Comparison of ENCODE assay signal across 1 cellular context in genomic region chr2:63840785-63841253, GRCh38.
TF ChIP-seq lines count a peak whose summit lies in the region.

No MANE protein-coding gene starts in this region.

TF ChIP-seq in HepG2, 621 proteins besides CTCF, POLR2A, EP300 and RAD21 (continued from another document and continues in another):
- no peak; the same call in 1 of the 2 replicates for TF ChIP-seq RFX5 (IDR thresholded peaks at IDR 0.05; ENCODE audit: low read depth, low read length)
- peak; percentile 38; the same call in 1 of the 2 replicates for TF ChIP-seq NCOR1 (IDR thresholded peaks at IDR 0.05; ENCODE audit: borderline replicate concordance, low read length)
- TF ChIP-seq KLF11 (CRISPR knock-in tag; IDR thresholded peaks at IDR 0.05): 0 out of 2 replicates have a peak, but pooled peaks have one; percentile 61
- TF ChIP-seq ELF1 (CRISPR knock-in tag; IDR thresholded peaks at IDR 0.05): peak; percentile 100
- TF ChIP-seq SPEN (CRISPR knock-in tag; IDR thresholded peaks at IDR 0.05; ENCODE audit: low read depth): peak; percentile 82
- no peak; the same call in 1 of the 2 replicates for TF ChIP-seq ZKSCAN8 (CRISPR knock-in tag; IDR thresholded peaks at IDR 0.05; ENCODE audit: borderline replicate concordance)
- TF ChIP-seq MBD4 (IDR thresholded peaks at IDR 0.05; ENCODE audit: borderline replicate concordance, low read length): no peak
- TF ChIP-seq ZNF225 (CRISPR knock-in tag; IDR thresholded peaks at IDR 0.05): peak; percentile 94; the same call in 1 of the 2 replicates
- TF ChIP-seq, protein P1, sequence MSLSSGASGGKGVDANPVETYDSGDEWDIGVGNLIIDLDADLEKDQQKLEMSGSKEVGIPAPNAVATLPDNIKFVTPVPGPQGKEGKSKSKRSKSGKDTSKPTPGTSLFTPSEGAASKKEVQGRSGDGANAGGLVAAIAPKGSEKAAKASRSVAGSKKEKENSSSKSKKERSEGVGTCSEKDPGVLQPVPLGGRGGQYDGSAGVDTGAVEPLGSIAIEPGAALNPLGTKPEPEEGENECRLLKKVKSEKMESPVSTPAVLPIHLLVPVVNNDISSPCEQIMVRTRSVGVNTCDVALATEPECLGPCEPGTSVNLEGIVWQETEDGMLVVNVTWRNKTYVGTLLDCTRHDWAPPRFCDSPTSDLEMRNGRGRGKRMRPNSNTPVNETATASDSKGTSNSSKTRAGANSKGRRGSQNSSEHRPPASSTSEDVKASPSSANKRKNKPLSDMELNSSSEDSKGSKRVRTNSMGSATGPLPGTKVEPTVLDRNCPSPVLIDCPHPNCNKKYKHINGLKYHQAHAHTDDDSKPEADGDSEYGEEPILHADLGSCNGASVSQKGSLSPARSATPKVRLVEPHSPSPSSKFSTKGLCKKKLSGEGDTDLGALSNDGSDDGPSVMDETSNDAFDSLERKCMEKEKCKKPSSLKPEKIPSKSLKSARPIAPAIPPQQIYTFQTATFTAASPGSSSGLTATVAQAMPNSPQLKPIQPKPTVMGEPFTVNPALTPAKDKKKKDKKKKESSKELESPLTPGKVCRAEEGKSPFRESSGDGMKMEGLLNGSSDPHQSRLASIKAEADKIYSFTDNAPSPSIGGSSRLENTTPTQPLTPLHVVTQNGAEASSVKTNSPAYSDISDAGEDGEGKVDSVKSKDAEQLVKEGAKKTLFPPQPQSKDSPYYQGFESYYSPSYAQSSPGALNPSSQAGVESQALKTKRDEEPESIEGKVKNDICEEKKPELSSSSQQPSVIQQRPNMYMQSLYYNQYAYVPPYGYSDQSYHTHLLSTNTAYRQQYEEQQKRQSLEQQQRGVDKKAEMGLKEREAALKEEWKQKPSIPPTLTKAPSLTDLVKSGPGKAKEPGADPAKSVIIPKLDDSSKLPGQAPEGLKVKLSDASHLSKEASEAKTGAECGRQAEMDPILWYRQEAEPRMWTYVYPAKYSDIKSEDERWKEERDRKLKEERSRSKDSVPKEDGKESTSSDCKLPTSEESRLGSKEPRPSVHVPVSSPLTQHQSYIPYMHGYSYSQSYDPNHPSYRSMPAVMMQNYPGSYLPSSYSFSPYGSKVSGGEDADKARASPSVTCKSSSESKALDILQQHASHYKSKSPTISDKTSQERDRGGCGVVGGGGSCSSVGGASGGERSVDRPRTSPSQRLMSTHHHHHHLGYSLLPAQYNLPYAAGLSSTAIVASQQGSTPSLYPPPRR (CRISPR knock-in tag; IDR thresholded peaks at IDR 0.05; ENCODE audit: borderline replicate concordance): peak; percentile 72
- TF ChIP-seq NAIF1 (CRISPR knock-in tag; IDR thresholded peaks at IDR 0.05; ENCODE audit: borderline replicate concordance): no peak
- peak; percentile 83 for TF ChIP-seq CREB1 (IDR thresholded peaks at IDR 0.05)
- peak; percentile 76 for TF ChIP-seq CREB1 (CRISPR knock-in tag; IDR thresholded peaks at IDR 0.05)
- no peak for TF ChIP-seq KAT7 (CRISPR knock-in tag; IDR thresholded peaks at IDR 0.05; ENCODE audit: borderline replicate concordance)
- TF ChIP-seq HOXA5 (CRISPR knock-in tag; IDR thresholded peaks at IDR 0.05): peak; percentile 91; the same call in 1 of the 2 replicates
- TF ChIP-seq SATB2 (CRISPR knock-in tag; IDR thresholded peaks at IDR 0.05): peak; percentile 73; the same call in 1 of the 2 replicates
- no peak for TF ChIP-seq ZNF446 (CRISPR knock-in tag; IDR thresholded peaks at IDR 0.05)
- peak; percentile 95 for TF ChIP-seq TOPORS (CRISPR knock-in tag; IDR thresholded peaks at IDR 0.05)
- no peak for TF ChIP-seq ZNF30 (CRISPR knock-in tag; IDR thresholded peaks at IDR 0.05)
- no peak; the same call in 1 of the 2 replicates for TF ChIP-seq ZNF839 (CRISPR knock-in tag; IDR thresholded peaks at IDR 0.05; ENCODE audit: borderline replicate concordance)
- TF ChIP-seq GATA4 (IDR thresholded peaks at IDR 0.05; ENCODE audit: borderline replicate concordance, low read depth): peak; percentile 97
- peak; percentile 56 for TF ChIP-seq ISL2 (CRISPR knock-in tag; IDR thresholded peaks at IDR 0.05)
- TF ChIP-seq, protein P2, sequence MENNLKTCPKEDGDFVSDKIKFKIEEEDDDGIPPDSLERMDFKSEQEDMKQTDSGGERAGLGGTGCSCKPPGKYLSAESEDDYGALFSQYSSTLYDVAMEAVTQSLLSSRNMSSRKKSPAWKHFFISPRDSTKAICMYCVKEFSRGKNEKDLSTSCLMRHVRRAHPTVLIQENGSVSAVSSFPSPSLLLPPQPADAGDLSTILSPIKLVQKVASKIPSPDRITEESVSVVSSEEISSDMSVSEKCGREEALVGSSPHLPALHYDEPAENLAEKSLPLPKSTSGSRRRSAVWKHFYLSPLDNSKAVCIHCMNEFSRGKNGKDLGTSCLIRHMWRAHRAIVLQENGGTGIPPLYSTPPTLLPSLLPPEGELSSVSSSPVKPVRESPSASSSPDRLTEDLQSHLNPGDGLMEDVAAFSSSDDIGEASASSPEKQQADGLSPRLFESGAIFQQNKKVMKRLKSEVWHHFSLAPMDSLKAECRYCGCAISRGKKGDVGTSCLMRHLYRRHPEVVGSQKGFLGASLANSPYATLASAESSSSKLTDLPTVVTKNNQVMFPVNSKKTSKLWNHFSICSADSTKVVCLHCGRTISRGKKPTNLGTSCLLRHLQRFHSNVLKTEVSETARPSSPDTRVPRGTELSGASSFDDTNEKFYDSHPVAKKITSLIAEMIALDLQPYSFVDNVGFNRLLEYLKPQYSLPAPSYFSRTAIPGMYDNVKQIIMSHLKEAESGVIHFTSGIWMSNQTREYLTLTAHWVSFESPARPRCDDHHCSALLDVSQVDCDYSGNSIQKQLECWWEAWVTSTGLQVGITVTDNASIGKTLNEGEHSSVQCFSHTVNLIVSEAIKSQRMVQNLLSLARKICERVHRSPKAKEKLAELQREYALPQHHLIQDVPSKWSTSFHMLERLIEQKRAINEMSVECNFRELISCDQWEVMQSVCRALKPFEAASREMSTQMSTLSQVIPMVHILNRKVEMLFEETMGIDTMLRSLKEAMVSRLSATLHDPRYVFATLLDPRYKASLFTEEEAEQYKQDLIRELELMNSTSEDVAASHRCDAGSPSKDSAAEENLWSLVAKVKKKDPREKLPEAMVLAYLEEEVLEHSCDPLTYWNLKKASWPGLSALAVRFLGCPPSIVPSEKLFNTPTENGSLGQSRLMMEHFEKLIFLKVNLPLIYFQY (CRISPR knock-in tag; IDR thresholded peaks at IDR 0.05; ENCODE audit: borderline replicate concordance): peak; percentile 7; the same call in 1 of the 2 replicates
- TF ChIP-seq, protein P3, sequence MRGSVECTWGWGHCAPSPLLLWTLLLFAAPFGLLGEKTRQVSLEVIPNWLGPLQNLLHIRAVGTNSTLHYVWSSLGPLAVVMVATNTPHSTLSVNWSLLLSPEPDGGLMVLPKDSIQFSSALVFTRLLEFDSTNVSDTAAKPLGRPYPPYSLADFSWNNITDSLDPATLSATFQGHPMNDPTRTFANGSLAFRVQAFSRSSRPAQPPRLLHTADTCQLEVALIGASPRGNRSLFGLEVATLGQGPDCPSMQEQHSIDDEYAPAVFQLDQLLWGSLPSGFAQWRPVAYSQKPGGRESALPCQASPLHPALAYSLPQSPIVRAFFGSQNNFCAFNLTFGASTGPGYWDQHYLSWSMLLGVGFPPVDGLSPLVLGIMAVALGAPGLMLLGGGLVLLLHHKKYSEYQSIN (CRISPR knock-in tag; IDR thresholded peaks at IDR 0.05; ENCODE audit: borderline replicate concordance): no peak
- TF ChIP-seq ZNF510 (CRISPR knock-in tag; IDR thresholded peaks at IDR 0.05; ENCODE audit: low read depth): peak; percentile 89; the same call in 1 of the 2 replicates
- TF ChIP-seq ZEB1 (IDR thresholded peaks at IDR 0.05; ENCODE audit: insufficient replicate concordance, low read depth): no peak
- TF ChIP-seq, protein P4, sequence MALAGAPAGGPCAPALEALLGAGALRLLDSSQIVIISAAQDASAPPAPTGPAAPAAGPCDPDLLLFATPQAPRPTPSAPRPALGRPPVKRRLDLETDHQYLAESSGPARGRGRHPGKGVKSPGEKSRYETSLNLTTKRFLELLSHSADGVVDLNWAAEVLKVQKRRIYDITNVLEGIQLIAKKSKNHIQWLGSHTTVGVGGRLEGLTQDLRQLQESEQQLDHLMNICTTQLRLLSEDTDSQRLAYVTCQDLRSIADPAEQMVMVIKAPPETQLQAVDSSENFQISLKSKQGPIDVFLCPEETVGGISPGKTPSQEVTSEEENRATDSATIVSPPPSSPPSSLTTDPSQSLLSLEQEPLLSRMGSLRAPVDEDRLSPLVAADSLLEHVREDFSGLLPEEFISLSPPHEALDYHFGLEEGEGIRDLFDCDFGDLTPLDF (CRISPR knock-in tag; IDR thresholded peaks at IDR 0.05): no peak
- TF ChIP-seq, protein P5, sequence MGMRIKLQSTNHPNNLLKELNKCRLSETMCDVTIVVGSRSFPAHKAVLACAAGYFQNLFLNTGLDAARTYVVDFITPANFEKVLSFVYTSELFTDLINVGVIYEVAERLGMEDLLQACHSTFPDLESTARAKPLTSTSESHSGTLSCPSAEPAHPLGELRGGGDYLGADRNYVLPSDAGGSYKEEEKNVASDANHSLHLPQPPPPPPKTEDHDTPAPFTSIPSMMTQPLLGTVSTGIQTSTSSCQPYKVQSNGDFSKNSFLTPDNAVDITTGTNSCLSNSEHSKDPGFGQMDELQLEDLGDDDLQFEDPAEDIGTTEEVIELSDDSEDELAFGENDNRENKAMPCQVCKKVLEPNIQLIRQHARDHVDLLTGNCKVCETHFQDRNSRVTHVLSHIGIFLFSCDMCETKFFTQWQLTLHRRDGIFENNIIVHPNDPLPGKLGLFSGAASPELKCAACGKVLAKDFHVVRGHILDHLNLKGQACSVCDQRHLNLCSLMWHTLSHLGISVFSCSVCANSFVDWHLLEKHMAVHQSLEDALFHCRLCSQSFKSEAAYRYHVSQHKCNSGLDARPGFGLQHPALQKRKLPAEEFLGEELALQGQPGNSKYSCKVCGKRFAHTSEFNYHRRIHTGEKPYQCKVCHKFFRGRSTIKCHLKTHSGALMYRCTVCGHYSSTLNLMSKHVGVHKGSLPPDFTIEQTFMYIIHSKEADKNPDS (CRISPR knock-in tag; IDR thresholded peaks at IDR 0.05): no peak
- TF ChIP-seq ZNF12 (CRISPR knock-in tag; IDR thresholded peaks at IDR 0.05): no peak
- no peak for TF ChIP-seq SRSF9 (IDR thresholded peaks at IDR 0.05; ENCODE audit: borderline replicate concordance, insufficient read depth, low read depth, low read length, poor library complexity, severe bottlenecking)
- TF ChIP-seq TARDBP (CRISPR knock-in tag; IDR thresholded peaks at IDR 0.05): peak; percentile 88; the same call in 1 of the 2 replicates
- TF ChIP-seq NFATC3 (CRISPR knock-in tag; IDR thresholded peaks at IDR 0.05): 0 out of 2 replicates have a peak, but pooled peaks have one; percentile 35
- TF ChIP-seq ZNF282 (IDR thresholded peaks at IDR 0.05; ENCODE audit: partially characterized antibody): no peak
- TF ChIP-seq RBM22 (optimal IDR thresholded peaks at IDR 0.05; ENCODE audit: low read length): no peak
- peak; percentile 96 for TF ChIP-seq ZSCAN21 (CRISPR knock-in tag; IDR thresholded peaks at IDR 0.05; ENCODE audit: borderline replicate concordance)
- TF ChIP-seq RBFOX2 (IDR thresholded peaks at IDR 0.05; ENCODE audit: low read depth, low read length): peak; percentile 83
- TF ChIP-seq NFE2 (CRISPR knock-in tag; IDR thresholded peaks at IDR 0.05): no peak
- TF ChIP-seq ARID2 (CRISPR knock-in tag; IDR thresholded peaks at IDR 0.05; ENCODE audit: borderline replicate concordance): no peak
- TF ChIP-seq, protein P6, sequence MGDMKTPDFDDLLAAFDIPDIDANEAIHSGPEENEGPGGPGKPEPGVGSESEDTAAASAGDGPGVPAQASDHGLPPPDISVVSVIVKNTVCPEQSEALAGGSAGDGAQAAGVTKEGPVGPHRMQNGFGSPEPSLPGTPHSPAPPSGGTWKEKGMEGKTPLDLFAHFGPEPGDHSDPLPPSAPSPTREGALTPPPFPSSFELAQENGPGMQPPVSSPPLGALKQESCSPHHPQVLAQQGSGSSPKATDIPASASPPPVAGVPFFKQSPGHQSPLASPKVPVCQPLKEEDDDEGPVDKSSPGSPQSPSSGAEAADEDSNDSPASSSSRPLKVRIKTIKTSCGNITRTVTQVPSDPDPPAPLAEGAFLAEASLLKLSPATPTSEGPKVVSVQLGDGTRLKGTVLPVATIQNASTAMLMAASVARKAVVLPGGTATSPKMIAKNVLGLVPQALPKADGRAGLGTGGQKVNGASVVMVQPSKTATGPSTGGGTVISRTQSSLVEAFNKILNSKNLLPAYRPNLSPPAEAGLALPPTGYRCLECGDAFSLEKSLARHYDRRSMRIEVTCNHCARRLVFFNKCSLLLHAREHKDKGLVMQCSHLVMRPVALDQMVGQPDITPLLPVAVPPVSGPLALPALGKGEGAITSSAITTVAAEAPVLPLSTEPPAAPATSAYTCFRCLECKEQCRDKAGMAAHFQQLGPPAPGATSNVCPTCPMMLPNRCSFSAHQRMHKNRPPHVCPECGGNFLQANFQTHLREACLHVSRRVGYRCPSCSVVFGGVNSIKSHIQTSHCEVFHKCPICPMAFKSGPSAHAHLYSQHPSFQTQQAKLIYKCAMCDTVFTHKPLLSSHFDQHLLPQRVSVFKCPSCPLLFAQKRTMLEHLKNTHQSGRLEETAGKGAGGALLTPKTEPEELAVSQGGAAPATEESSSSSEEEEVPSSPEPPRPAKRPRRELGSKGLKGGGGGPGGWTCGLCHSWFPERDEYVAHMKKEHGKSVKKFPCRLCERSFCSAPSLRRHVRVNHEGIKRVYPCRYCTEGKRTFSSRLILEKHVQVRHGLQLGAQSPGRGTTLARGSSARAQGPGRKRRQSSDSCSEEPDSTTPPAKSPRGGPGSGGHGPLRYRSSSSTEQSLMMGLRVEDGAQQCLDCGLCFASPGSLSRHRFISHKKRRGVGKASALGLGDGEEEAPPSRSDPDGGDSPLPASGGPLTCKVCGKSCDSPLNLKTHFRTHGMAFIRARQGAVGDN (CRISPR knock-in tag; IDR thresholded peaks at IDR 0.05): peak; percentile 88
- no peak for TF ChIP-seq NFRKB (IDR thresholded peaks at IDR 0.05)
- TF ChIP-seq ZNF564 (CRISPR knock-in tag; IDR thresholded peaks at IDR 0.05): peak; percentile 34; the same call in 1 of the 2 replicates
- no peak for TF ChIP-seq BRCA1 (CRISPR knock-in tag; IDR thresholded peaks at IDR 0.05)
- TF ChIP-seq DRAP1 (CRISPR knock-in tag; IDR thresholded peaks at IDR 0.05): peak; percentile 96
- TF ChIP-seq ZNF335 (CRISPR knock-in tag; IDR thresholded peaks at IDR 0.05): no peak; the same call in 1 of the 2 replicates
- no peak for TF ChIP-seq KDM6A (CRISPR knock-in tag; IDR thresholded peaks at IDR 0.05; ENCODE audit: low read depth)
- peak; percentile 33; the same call in 1 of the 2 replicates for TF ChIP-seq ZNF547 (CRISPR knock-in tag; IDR thresholded peaks at IDR 0.05)
- no peak for TF ChIP-seq ZFAT (CRISPR knock-in tag; conservative IDR thresholded peaks at IDR 0.05)
- no peak for TF ChIP-seq SCMH1 (CRISPR knock-in tag; IDR thresholded peaks at IDR 0.05; ENCODE audit: borderline replicate concordance)
- TF ChIP-seq SOX6 (IDR thresholded peaks at IDR 0.05): no peak
- no peak for TF ChIP-seq SOX6 (CRISPR knock-in tag; IDR thresholded peaks at IDR 0.05)
- no peak for TF ChIP-seq ZNF775 (CRISPR knock-in tag; IDR thresholded peaks at IDR 0.05; ENCODE audit: borderline replicate concordance)
- TF ChIP-seq KDM4B (CRISPR knock-in tag; IDR thresholded peaks at IDR 0.05): no peak; the same call in 1 of the 2 replicates
- no peak for TF ChIP-seq ZZZ3 (CRISPR knock-in tag; IDR thresholded peaks at IDR 0.05; ENCODE audit: borderline replicate concordance)
- TF ChIP-seq, protein P7, sequence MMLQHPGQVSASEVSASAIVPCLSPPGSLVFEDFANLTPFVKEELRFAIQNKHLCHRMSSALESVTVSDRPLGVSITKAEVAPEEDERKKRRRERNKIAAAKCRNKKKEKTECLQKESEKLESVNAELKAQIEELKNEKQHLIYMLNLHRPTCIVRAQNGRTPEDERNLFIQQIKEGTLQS (CRISPR knock-in tag; IDR thresholded peaks at IDR 0.05): no peak
